ENCODE assay signal across 2 cellular contexts in genomic region chr2:130374587-130375290, GRCh38.
TF ChIP-seq lines count a peak whose summit lies in the region.

No MANE protein-coding gene starts in this region.

TF ChIP-seq in HEK293, 187 proteins besides CTCF, POLR2A, EP300 and RAD21:
- TF ChIP-seq KLF10 (tag by site-specific recombination; IDR thresholded peaks at IDR 0.05) (no peak), ZFHX2 (tag by site-specific recombination; conservative IDR thresholded peaks at IDR 0.05) (0 out of 2 replicates have a peak, but pooled peaks have one; percentile 10)
TF ChIP-seq in HEK293: peak in this region for 1.

TF ChIP-seq in GM12878, 131 proteins besides CTCF, POLR2A, EP300 and RAD21:
- TF ChIP-seq RBBP5 (conservative IDR thresholded peaks at IDR 0.05) (no peak), ZNF217 (IDR thresholded peaks at IDR 0.05) (no peak), CHD4 (IDR thresholded peaks at IDR 0.05) (no peak), SPI1 (IDR thresholded peaks at IDR 0.05; ENCODE audit: borderline replicate concordance, insufficient read depth, low read depth, low read length) (no peak), ZBED1 (IDR thresholded peaks at IDR 0.05; ENCODE audit: borderline replicate concordance) (no peak), POLR2AphosphoS2 (IDR thresholded peaks at IDR 0.05; ENCODE audit: low read depth, low read length) (no peak), HDAC6 (IDR thresholded peaks at IDR 0.05; ENCODE audit: unreplicated experiment) (no peak), CHD2 (IDR thresholded peaks at IDR 0.05; ENCODE audit: borderline replicate concordance, low read depth, low read length) (no peak)
